20 cellular contexts compared by ENCODE assay signal in the genomic region with DNA sequence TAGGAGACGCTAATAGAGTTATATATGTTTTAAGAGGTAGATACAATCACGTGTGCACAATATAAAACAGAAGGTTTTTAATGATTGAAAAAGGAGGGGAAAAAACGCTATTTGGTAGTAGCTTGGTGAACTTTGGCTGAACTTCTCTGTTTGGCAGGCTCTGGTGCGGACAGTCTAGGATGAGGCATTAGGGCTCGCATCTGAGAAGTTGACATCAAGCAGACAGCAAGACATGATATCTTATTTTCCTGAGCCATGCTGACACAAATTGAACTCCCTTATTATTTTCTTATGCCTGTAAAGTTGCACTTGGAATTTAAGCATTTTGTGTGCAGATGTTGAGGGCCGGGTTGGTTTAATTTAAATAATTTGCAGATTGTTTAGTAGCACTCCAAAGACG.
DNase-seq lines count a peak whose midpoint lies in the region; ATAC-seq and TF ChIP-seq lines count a peak whose summit lies in the region.
"Had no signal": no experiment of that assay in that cellular context is flagged by ENCODE, and none has a peak within 500 bp of the region (broad histone marks: within the 10 kb centered on the region; RNA-seq: fewer than 3 reads in every experiment).

No MANE protein-coding gene starts in this region.

- H3K27me3 ChIP-seq in adipocyte (replicated peaks; ENCODE audit: control insufficient read depth, insufficient read depth, low read length) (no peaks in the 10 kb centered on the region), subcutaneous abdominal adipose tissue (ENCODE audit: control insufficient read depth in 5 of 5, insufficient read depth in 4 of 5, low read length in 5 of 5) (no peaks in the 10 kb centered on the region)
- H3K27me3 ChIP-seq: neural progenitor cell, SJCRH30, upper lobe of left lung had no signal

- H3K36me3 ChIP-seq in adipocyte (ENCODE audit: control insufficient read depth, insufficient read depth, low read length, severe bottlenecking) (no peaks in the 10 kb centered on the region), subcutaneous abdominal adipose tissue (ENCODE audit: control insufficient read depth in 5 of 5, insufficient read depth in 5 of 5, low read length in 5 of 5) (no peaks in the 10 kb centered on the region)
- H3K36me3 ChIP-seq: neural progenitor cell, SJCRH30, upper lobe of left lung had no signal

- intact Hi-C loops in left cardiac atrium (cut with DNase I), result no loop called here
- intact Hi-C loops in Right ventricle myocardium superior (cut with DNase I), result no loop called here

- DNase-seq in left cardiac atrium (no peak), Right ventricle myocardium superior (no peak), adipocyte (ENCODE audit: low read depth) (peak; percentile 34), fibroblast of the aortic adventitia (ENCODE audit: low read depth) (peak; percentile 89), kidney glomerular epithelial cell (lab: John Stamatoyannopoulos, UW) (no peak), CD1c-positive myeloid dendritic cell (ENCODE audit: extremely low spot score) (no peak)
- DNase-seq: 8988T; activated CD4-positive, alpha-beta T cell treated with anti-CD3 and anti-CD28 coated beads, Interleukin-2, amount 50 U/mL, for 48 hours; activated gamma-delta T cell treated with Interleukin-2 at 50 U/mL for 16 hours; amniotic stem cell; glutamatergic neuron; NCI-H1694 treated with DMSO at 0.1 percent for 48 hours; SJCRH30; stimulated activated CD4-positive, alpha-beta T cell treated with anti-CD3 and anti-CD28 coated beads, Interleukin-12 subunit alpha, Interleukin-12 subunit beta, amount 100 ng/mL, for 4 hours; upper lobe of left lung had no signal

- H3K9ac ChIP-seq in adipocyte (ENCODE audit: low read length) (peak overlapping the region; percentile 74), subcutaneous abdominal adipose tissue (ENCODE audit: low read length in 5 of 5) (no peak overlapping the region)
- H3K9ac ChIP-seq: neural progenitor cell had no signal

- H3K9me3 ChIP-seq in adipocyte (ENCODE audit: control insufficient read depth, low read length) (no peaks in the 10 kb centered on the region), subcutaneous abdominal adipose tissue (ENCODE audit: control insufficient read depth in 5 of 5, low read length in 5 of 5) (no peaks in the 10 kb centered on the region)
- H3K9me3 ChIP-seq: SJCRH30, upper lobe of left lung had no signal

- ATAC-seq in left cardiac atrium, result peak; percentile 65 to 80
- no peak for ATAC-seq in Right ventricle myocardium superior (ENCODE audit: poor library complexity)
- no peak for ATAC-seq in GM21723 (IDR thresholded peaks at IDR 0.05; ENCODE audit: unreplicated experiment)
- ATAC-seq: GM23338 had no signal

- TF ChIP-seq CTCF in fibroblast of the aortic adventitia (IDR thresholded peaks at IDR 0.05; ENCODE audit: insufficient read depth, low read length), result no peak

- peaks cover 72% of the 10 kb centered on the region for H3K4me1 ChIP-seq in adipocyte (ENCODE audit: control insufficient read depth, insufficient read depth, low read length)
- H3K4me1 ChIP-seq in subcutaneous abdominal adipose tissue (ENCODE audit: control insufficient read depth in 5 of 5, insufficient read depth in 5 of 5, low read length in 5 of 5), result peaks cover 0 to 26% (median 19%) of the 10 kb centered on the region in 5 donors
- H3K4me1 ChIP-seq: SJCRH30 had no signal

- H3K4me3 ChIP-seq in adipocyte (ENCODE audit: low read length), result peak overlapping the region; percentile 10
- no peak overlapping the region for H3K4me3 ChIP-seq in fibroblast of the aortic adventitia (ENCODE audit: low read depth, low read length)
- no peak overlapping the region for H3K4me3 ChIP-seq in subcutaneous abdominal adipose tissue (ENCODE audit: low read depth in 1 of 5, low read length in 5 of 5)
- H3K4me3 ChIP-seq: GM23338, neural progenitor cell, SJCRH30, upper lobe of left lung had no signal

- H3K27ac ChIP-seq in subcutaneous abdominal adipose tissue (ENCODE audit: low read depth, low read length), result peak overlapping the region; percentile 42
- H3K27ac ChIP-seq: C4-2B, neural progenitor cell, SJCRH30, upper lobe of left lung had no signal

Comparison
In these comparisons a context has a peak if more than half of its experiments do, and no peak if none do; other contexts are left out.
1. ATAC-seq: peak in left cardiac atrium (2 of 2); none in Right ventricle myocardium superior (single experiment) and GM21723 (single experiment).
2. DNase-seq: peak in adipocyte (single experiment) and fibroblast of the aortic adventitia (single experiment); none in left cardiac atrium (single experiment), Right ventricle myocardium superior (single experiment), kidney glomerular epithelial cell (single experiment) and CD1c-positive myeloid dendritic cell (single experiment).